ENCODE assay signal across 1 cellular context in genomic region chr16:85535352-85536072, GRCh38.
TF ChIP-seq lines count a peak whose summit lies in the region.

No MANE protein-coding gene starts in this region.

TF ChIP-seq in K562, 482 proteins besides CTCF, POLR2A, EP300 and RAD21 (continued from another document and continues in another):
- TF ChIP-seq ZEB2 (IDR thresholded peaks at IDR 0.05) (peak; percentile 91), NR3C1 (CRISPR knock-in tag; IDR thresholded peaks at IDR 0.05) (no peak), FOXJ3 (CRISPR knock-in tag; IDR thresholded peaks at IDR 0.05) (no peak), IFI16 (CRISPR knock-in tag; IDR thresholded peaks at IDR 0.05) (peak; percentile 84), MED1 (CRISPR knock-in tag; IDR thresholded peaks at IDR 0.05; ENCODE audit: borderline replicate concordance) (no peak), ARID3B (CRISPR knock-in tag; IDR thresholded peaks at IDR 0.05; ENCODE audit: borderline replicate concordance) (peak; percentile 95), CREB1 (IDR thresholded peaks at IDR 0.05) (peak; percentile 80), CREB1 (CRISPR knock-in tag; IDR thresholded peaks at IDR 0.05) (peak; percentile 34; the same call in 1 of the 2 replicates), UBTF (IDR thresholded peaks at IDR 0.05; ENCODE audit: borderline replicate concordance in 1 of 2, low read depth in 2 of 2, low read length in 2 of 2) (peak; percentile 61 to 93; a peak in 3 of 4 replicates), ETS2 (tag; IDR thresholded peaks at IDR 0.05; ENCODE audit: borderline replicate concordance, poor library complexity, severe bottlenecking) (no peak), TEAD4 (IDR thresholded peaks at IDR 0.05; ENCODE audit: low read length) (peak; percentile 99), TEAD4 (CRISPR knock-in tag; IDR thresholded peaks at IDR 0.05; ENCODE audit: borderline replicate concordance) (no peak), COPS2 (conservative IDR thresholded peaks at IDR 0.05) (no peak), ARHGAP35 (IDR thresholded peaks at IDR 0.05; ENCODE audit: partially characterized antibody) (no peak), ZNF583 (CRISPR knock-in tag; IDR thresholded peaks at IDR 0.05) (peak; percentile 18; the same call in 1 of the 2 replicates), ZNF644 (tag; IDR thresholded peaks at IDR 0.05; ENCODE audit: low read depth) (peak; percentile 97), NCOA1 (IDR thresholded peaks at IDR 0.05; ENCODE audit: low read depth) (peak; percentile 98), ZNF57 (CRISPR knock-in tag; IDR thresholded peaks at IDR 0.05) (peak; percentile 66; the same call in 1 of the 2 replicates), CBX3 (IDR thresholded peaks at IDR 0.05; ENCODE audit: borderline replicate concordance in 1 of 2, low read length in 2 of 2) (peak in 1 of 2 experiments; percentile 23; a peak in 1 of 3 replicates), MAFK (IDR thresholded peaks at IDR 0.05; ENCODE audit: low read length) (no peak; the same call in 1 of the 2 replicates), SREBF1 (IDR thresholded peaks at IDR 0.05; ENCODE audit: borderline replicate concordance, low read depth, low read length) (no peak), ZZZ3 (IDR thresholded peaks at IDR 0.05) (no peak), MLLT1 (IDR thresholded peaks at IDR 0.05) (peak in 1 of 2 experiments; percentile 94; a peak in 2 of 4 replicates), TSC22D4 (tag; IDR thresholded peaks at IDR 0.05) (no peak), U2AF1 (optimal IDR thresholded peaks at IDR 0.05; ENCODE audit: low read depth, low read length) (no peak), ZFP30 (CRISPR knock-in tag; IDR thresholded peaks at IDR 0.05; ENCODE audit: borderline replicate concordance) (no peak), TFAM (CRISPR knock-in tag; conservative IDR thresholded peaks at IDR 0.05) (no peak), BHLHE40 (IDR thresholded peaks at IDR 0.05; ENCODE audit: low read length) (peak; percentile 91), THRB (CRISPR knock-in tag; conservative IDR thresholded peaks at IDR 0.05) (no peak; the same call in 1 of the 2 replicates), WHSC1 (IDR thresholded peaks at IDR 0.05; ENCODE audit: low read length) (no peak), ZFP36 (IDR thresholded peaks at IDR 0.05; ENCODE audit: low read depth, low read length, partially characterized antibody) (peak; percentile 90), RBM15 (IDR thresholded peaks at IDR 0.05; ENCODE audit: insufficient read depth, low read length) (no peak), ZNF589 (CRISPR knock-in tag; IDR thresholded peaks at IDR 0.05; ENCODE audit: low read depth) (peak; percentile 93), GMEB1 (CRISPR knock-in tag; IDR thresholded peaks at IDR 0.05) (peak; percentile 13; the same call in 1 of the 2 replicates), ZNF695 (CRISPR knock-in tag; IDR thresholded peaks at IDR 0.05) (no peak), ZNF436 (CRISPR knock-in tag; IDR thresholded peaks at IDR 0.05) (0 out of 2 replicates have a peak, but pooled peaks have one; percentile 22), ZNF347 (CRISPR knock-in tag; IDR thresholded peaks at IDR 0.05; ENCODE audit: low read depth) (peak; percentile 62; the same call in 1 of the 2 replicates), GATAD2A (IDR thresholded peaks at IDR 0.05) (peak; percentile 99), EZH2 (IDR thresholded peaks at IDR 0.05; ENCODE audit: borderline replicate concordance, low read depth, low read length) (no peak), NEUROD1 (IDR thresholded peaks at IDR 0.05; ENCODE audit: borderline replicate concordance, low read depth, low read length, partially characterized antibody) (peak; percentile 96), THRA (IDR thresholded peaks at IDR 0.05) (no peak), PREB (CRISPR knock-in tag; IDR thresholded peaks at IDR 0.05) (no peak), TGIF2 (CRISPR knock-in tag; IDR thresholded peaks at IDR 0.05) (no peak), NFIX (CRISPR knock-in tag; IDR thresholded peaks at IDR 0.05; ENCODE audit: low read depth) (peak; percentile 74), FOXP1 (CRISPR knock-in tag; IDR thresholded peaks at IDR 0.05) (peak; percentile 96), ZC3H4 (CRISPR knock-in tag; IDR thresholded peaks at IDR 0.05; ENCODE audit: borderline replicate concordance) (no peak), NFE2L1 (tag; IDR thresholded peaks at IDR 0.05; ENCODE audit: borderline replicate concordance, low read depth) (0 out of 2 replicates have a peak, but pooled peaks have one; percentile 12), ELF1 (tag; IDR thresholded peaks at IDR 0.05) (peak; percentile 41; the same call in 1 of the 2 replicates), SETDB1 (IDR thresholded peaks at IDR 0.05; ENCODE audit: low read length) (no peak), POLR2B (IDR thresholded peaks at IDR 0.05; ENCODE audit: low read depth, partially characterized antibody) (no peak), DIDO1 (tag; IDR thresholded peaks at IDR 0.05; ENCODE audit: low read depth) (no peak), ZHX1 (conservative IDR thresholded peaks at IDR 0.05; ENCODE audit: low read length) (0 out of 2 replicates have a peak, but pooled peaks have one; percentile 31), YBX1 (IDR thresholded peaks at IDR 0.05) (no peak), KAT7 (CRISPR knock-in tag; IDR thresholded peaks at IDR 0.05; ENCODE audit: borderline replicate concordance) (peak; percentile 65; the same call in 1 of the 2 replicates), RFX1 (IDR thresholded peaks at IDR 0.05) (no peak), CBFA2T2 (conservative IDR thresholded peaks at IDR 0.05) (peak; percentile 100), ZNF280B (CRISPR knock-in tag; IDR thresholded peaks at IDR 0.05) (no peak), ZNF140 (CRISPR knock-in tag; IDR thresholded peaks at IDR 0.05) (no peak), RUNX1 (IDR thresholded peaks at IDR 0.05; ENCODE audit: low read depth) (peak; percentile 87; the same call in 1 of the 2 replicates), ZNF41 (CRISPR knock-in tag; conservative IDR thresholded peaks at IDR 0.05) (peak; percentile 75)
